8 cellular contexts compared by ENCODE assay signal in genomic region chr15:78620021-78620838, GRCh38. TPM values are rescaled to one million over a fixed set of nuclear protein-coding genes. Genes with fewer than 3 reads are reported as not detected.
A peak's percentile ranks its signal among the peaks of the same experiment; 100 is the strongest.
DNase-seq lines count a peak whose midpoint lies in the region; ATAC-seq and TF ChIP-seq lines count a peak whose summit lies in the region.

No MANE protein-coding gene starts in this region.

- TF ChIP-seq CTCF in tibial artery (IDR thresholded peaks at IDR 0.05) (no peak), gastroesophageal sphincter (IDR thresholded peaks at IDR 0.05) (peak in 1 of 4 experiments; percentile 28)

- peaks cover 0 to 60% of the 10 kb centered on the region in 2 donors for H3K27me3 ChIP-seq in tibial artery
- H3K27me3 ChIP-seq in gastroesophageal sphincter, result peaks cover 51% of the 10 kb centered on the region

- H3K9me3 ChIP-seq in tibial artery (no peaks in the 10 kb centered on the region), gastroesophageal sphincter (no peaks in the 10 kb centered on the region)

- H3K36me3 ChIP-seq in tibial artery, result no peaks in the 10 kb centered on the region
- H3K36me3 ChIP-seq in gastroesophageal sphincter, result no peaks in the 10 kb centered on the region

- intact Hi-C loops in tibial artery (cut with DNase I; ENCODE audit: low total_unique reads), result loop anchor here (2.0 kb wide), 1 partner anchor 87 kb away; no protein-coding TSS in a partner anchor

- H3K27ac ChIP-seq in tibial artery, result no peak overlapping the region
- no peak overlapping the region for H3K27ac ChIP-seq in gastroesophageal sphincter

- no peaks in the 10 kb centered on the region for H3K36me3 Mint-ChIP-seq in activated naive CD8-positive, alpha-beta T cell treated with anti-CD3 and anti-CD28 coated beads, Interleukin-2, amount 50 U/mL, for 24 hours (ENCODE audit: low read depth)

- no peaks in the 10 kb centered on the region for H3K9me3 Mint-ChIP-seq in activated naive CD8-positive, alpha-beta T cell treated with anti-CD3 and anti-CD28 coated beads, Interleukin-2, amount 50 U/mL, for 24 hours

- no peak overlapping the region for H3K27ac Mint-ChIP-seq in activated naive CD8-positive, alpha-beta T cell treated with anti-CD3 and anti-CD28 coated beads, Interleukin-2, amount 50 U/mL, for 24 hours

- DNase-seq in activated CD4-positive, alpha-beta T cell treated with anti-CD3 and anti-CD28 coated beads for 48 hours, result peak; percentile 12
- DNase-seq in activated CD4-positive, alpha-beta T cell treated with anti-CD3 and anti-CD28 coated beads for 1 hour, result no peak
- no peak for DNase-seq in activated naive CD8-positive, alpha-beta T cell treated with anti-CD3 and anti-CD28 coated beads, Interleukin-2, amount 50 U/mL, for 24 hours
- DNase-seq in islet precursor cell, result peak; percentile 84
- DNase-seq in tibial artery, result peak in 1 of 2 donors; percentile 59
- DNase-seq in germinal center (ENCODE audit: low spot score), result no peak

- TF ChIP-seq EP300 in gastroesophageal sphincter (IDR thresholded peaks at IDR 0.05), result no peak

- peak; percentile 31 for ATAC-seq in activated naive CD8-positive, alpha-beta T cell treated with anti-CD3 and anti-CD28 coated beads, Interleukin-2, amount 50 U/mL, for 24 hours
- ATAC-seq in gastroesophageal sphincter, result no peak
- no peak for ATAC-seq in GM21825 (IDR thresholded peaks at IDR 0.05; ENCODE audit: unreplicated experiment)

- H3K4me3 ChIP-seq in tibial artery, result peak overlapping the region; percentile 23 to 39
- H3K4me3 ChIP-seq in gastroesophageal sphincter, result peak overlapping the region in 1 of 2 donors; percentile 44

- no peak for TF ChIP-seq POLR2A in gastroesophageal sphincter (IDR thresholded peaks at IDR 0.05)

- no CpG with 5 or more reads among the region's 82 CpGs for WGBS in gastroesophageal sphincter (ENCODE audit: low coverage in 1 of 2), 2 donors

- peaks cover 46% of the 10 kb centered on the region for H3K27me3 Mint-ChIP-seq in activated naive CD8-positive, alpha-beta T cell treated with anti-CD3 and anti-CD28 coated beads, Interleukin-2, amount 50 U/mL, for 24 hours

- H3K4me3 Mint-ChIP-seq in activated naive CD8-positive, alpha-beta T cell treated with anti-CD3 and anti-CD28 coated beads, Interleukin-2, amount 50 U/mL, for 24 hours, result peak overlapping the region; percentile 34

- H3K4me1 ChIP-seq in tibial artery, result peaks cover 0 to 24% (median 18%) of the 10 kb centered on the region in 4 donors
- peaks cover 0 to 21% (median 11%) of the 10 kb centered on the region in 3 donors for H3K4me1 ChIP-seq in gastroesophageal sphincter

- peaks cover 8% of the 10 kb centered on the region for H3K4me1 Mint-ChIP-seq in activated naive CD8-positive, alpha-beta T cell treated with anti-CD3 and anti-CD28 coated beads, Interleukin-2, amount 50 U/mL, for 24 hours

RNA-seq across cellular contexts. Expression of gene CHRNA3, which starts 0.6 kb away (rescaled TPM):
- 1 to 10 TPM in 3 of 4 donors, not detected in 1; 1.1 to 3.1 (median 1.1) TPM for total RNA-seq in gastroesophageal sphincter

RNA-seq across cellular contexts. Expression of gene CHRNB4, which starts 20.8 kb away (rescaled TPM):
- 1 to 10 TPM in 1 of 4 donors, under 1 TPM in 1, not detected in 2; 0.10 to 1.1 TPM for total RNA-seq in gastroesophageal sphincter

RNA-seq across cellular contexts. Expression of gene CHRNA5, which starts 54.9 kb away (rescaled TPM):
- 1 to 10 TPM in 3 of 4 donors, under 1 TPM in 1; 0.93 to 4.0 (median 1.6) TPM for total RNA-seq in gastroesophageal sphincter

Comparison
In these comparisons a context has a peak if more than half of its experiments do, and no peak if none do; other contexts are left out.
1. DNase-seq: peak in activated CD4-positive, alpha-beta T cell treated with anti-CD3 and anti-CD28 coated beads for 48 hours (single experiment) and islet precursor cell (single experiment); none in activated CD4-positive, alpha-beta T cell treated with anti-CD3 and anti-CD28 coated beads for 1 hour (single experiment), activated naive CD8-positive, alpha-beta T cell treated with anti-CD3 and anti-CD28 coated beads, Interleukin-2, amount 50 U/mL, for 24 hours (single experiment) and germinal center (single experiment).